33 cellular contexts compared by ENCODE assay signal in the genomic region with DNA sequence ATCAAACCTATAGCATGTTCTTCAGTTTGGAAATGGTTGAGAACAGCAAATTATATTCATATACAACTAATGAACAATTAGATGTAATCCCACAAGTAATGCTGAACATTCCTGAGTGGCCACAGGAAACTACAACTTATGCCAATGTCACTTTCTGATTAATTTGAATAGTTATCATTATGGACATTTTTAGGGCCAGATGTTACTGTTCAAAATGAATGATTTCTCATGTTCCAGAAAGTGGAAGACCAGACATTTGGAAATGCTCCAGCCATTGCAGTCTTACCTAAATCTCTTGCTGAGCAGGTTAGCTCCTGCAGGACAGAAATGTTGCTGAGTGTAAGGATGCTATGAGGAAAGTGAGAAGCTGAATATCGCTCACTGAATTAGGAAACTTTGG.
"Had no signal": no experiment of that assay in that cellular context is flagged by ENCODE, and none has a peak within 500 bp of the region (broad histone marks: within the 10 kb centered on the region; RNA-seq: fewer than 3 reads in every experiment).

No MANE protein-coding gene starts in this region.

- H3K27me3 ChIP-seq: body of pancreas, breast epithelium, SJCRH30 had no signal

- H3K4me1 ChIP-seq: body of pancreas, breast epithelium had no signal

- H3K36me3 ChIP-seq: breast epithelium, SJCRH30, WERI-Rb-1 had no signal

- H3K27ac Mint-ChIP-seq: activated CD4-positive, alpha-beta memory T cell treated with anti-CD3 and anti-CD28 coated beads, Interleukin-2, amount 10 ng/mL, durations not matched to agents 7 days and 5 days; activated CD8-positive, alpha-beta memory T cell treated with anti-CD3 and anti-CD28 coated beads, Interleukin-2, amount 10 ng/mL, durations not matched to agents 7 days and 5 days; activated naive CD4-positive, alpha-beta T cell treated with anti-CD3 and anti-CD28 coated beads, Interleukin-2, amount 50 U/mL, for 24 hours; activated naive CD8-positive, alpha-beta T cell treated with anti-CD3 and anti-CD28 coated beads, Interleukin-2, amount 10 ng/mL, durations not matched to agents 7 days and 5 days; activated T-helper 17 cell treated with anti-CD3 and anti-CD28 coated beads, Interleukin-2, amount 50 U/mL, for 72 hours had no signal

- DNase-seq: activated CD4-positive, alpha-beta memory T cell treated with anti-CD3 and anti-CD28 coated beads, Interleukin-2, amount 10 ng/mL, durations not matched to agents 7 days and 5 days; activated CD4-positive, alpha-beta T cell treated with anti-CD3 and anti-CD28 coated beads for 1 hour; activated CD4-positive, alpha-beta T cell treated with anti-CD3 and anti-CD28 coated beads for 48 hours; activated CD4-positive, CD25-positive, alpha-beta regulatory T cell; activated CD8-positive, alpha-beta memory T cell treated with anti-CD3 and anti-CD28 coated beads for 24 hours; activated CD8-positive, alpha-beta memory T cell treated with anti-CD3 and anti-CD28 coated beads, Interleukin-2, amount 10 ng/mL, durations not matched to agents 7 days and 5 days; activated CD8-positive, alpha-beta memory T cell treated with anti-CD3 and anti-CD28 coated beads, Interleukin-2, amount 50 U/mL, for 48 hours; activated effector memory CD4-positive, alpha-beta T cell treated with anti-CD3 and anti-CD28 coated beads, Interleukin-2, amount 50 U/mL, for 16 hours; activated naive CD4-positive, alpha-beta T cell; activated naive CD8-positive, alpha-beta T cell treated with anti-CD3 and anti-CD28 coated beads, Interleukin-2, amount 10 ng/mL, durations not matched to agents 7 days and 5 days; activated T-cell treated with anti-CD3 and anti-CD28 coated beads, Interleukin-2, amount 50 U/mL, for 48 hours; body of pancreas; MM.1S; MV-4-11; NCI-H1092; NCI-H146; NCI-H187; NCI-H2029 treated with DMSO at 0.1 percent for 48 hours; NCI-H2107; NCI-H226; NCI-H446 treated with DMSO at 0.1 percent for 48 hours; SHP77; SJCRH30; T-helper 1 cell; T-helper 2 cell; T-helper 9 cell; WERI-Rb-1 had no signal

- H3K4me3 ChIP-seq: body of pancreas, breast epithelium, SJCRH30, SK-N-MC had no signal

- H3K9me3 ChIP-seq: body of pancreas, breast epithelium, SJCRH30 had no signal

- H3K4me3 Mint-ChIP-seq: activated CD4-positive, alpha-beta memory T cell treated with anti-CD3 and anti-CD28 coated beads, Interleukin-2, amount 10 ng/mL, durations not matched to agents 7 days and 5 days; activated CD8-positive, alpha-beta memory T cell treated with anti-CD3 and anti-CD28 coated beads, Interleukin-2, amount 10 ng/mL, durations not matched to agents 7 days and 5 days; activated naive CD4-positive, alpha-beta T cell treated with anti-CD3 and anti-CD28 coated beads, Interleukin-2, amount 50 U/mL, for 24 hours; activated naive CD8-positive, alpha-beta T cell treated with anti-CD3 and anti-CD28 coated beads, Interleukin-2, amount 10 ng/mL, durations not matched to agents 7 days and 5 days; activated T-helper 17 cell treated with anti-CD3 and anti-CD28 coated beads, Interleukin-2, amount 50 U/mL, for 72 hours had no signal

- H3K9me3 Mint-ChIP-seq: activated naive CD4-positive, alpha-beta T cell treated with anti-CD3 and anti-CD28 coated beads, Interleukin-2, amount 50 U/mL, for 24 hours; activated naive CD8-positive, alpha-beta T cell treated with anti-CD3 and anti-CD28 coated beads, Interleukin-2, amount 10 ng/mL, durations not matched to agents 7 days and 5 days had no signal

- H3K4me1 Mint-ChIP-seq: activated CD4-positive, alpha-beta memory T cell treated with anti-CD3 and anti-CD28 coated beads, Interleukin-2, amount 10 ng/mL, durations not matched to agents 7 days and 5 days; activated CD8-positive, alpha-beta memory T cell treated with anti-CD3 and anti-CD28 coated beads, Interleukin-2, amount 10 ng/mL, durations not matched to agents 7 days and 5 days; activated naive CD4-positive, alpha-beta T cell treated with anti-CD3 and anti-CD28 coated beads, Interleukin-2, amount 50 U/mL, for 24 hours; activated naive CD8-positive, alpha-beta T cell treated with anti-CD3 and anti-CD28 coated beads, Interleukin-2, amount 10 ng/mL, durations not matched to agents 7 days and 5 days; activated T-helper 17 cell treated with anti-CD3 and anti-CD28 coated beads, Interleukin-2, amount 50 U/mL, for 72 hours had no signal

- ATAC-seq: activated CD8-positive, alpha-beta memory T cell treated with anti-CD3 and anti-CD28 coated beads, Interleukin-2, amount 10 ng/mL, durations not matched to agents 7 days and 5 days; activated T-helper 17 cell treated with anti-CD3 and anti-CD28 coated beads, Interleukin-2, amount 50 U/mL, for 72 hours; body of pancreas; Panc1 had no signal

- H3K36me3 Mint-ChIP-seq: activated CD8-positive, alpha-beta memory T cell treated with anti-CD3 and anti-CD28 coated beads, Interleukin-2, amount 10 ng/mL, durations not matched to agents 7 days and 5 days; activated naive CD4-positive, alpha-beta T cell treated with anti-CD3 and anti-CD28 coated beads, Interleukin-2, amount 50 U/mL, for 24 hours; activated naive CD8-positive, alpha-beta T cell treated with anti-CD3 and anti-CD28 coated beads, Interleukin-2, amount 10 ng/mL, durations not matched to agents 7 days and 5 days had no signal

- H3K9ac ChIP-seq: KMS-11 had no signal

- H3K27me3 Mint-ChIP-seq: activated CD4-positive, alpha-beta memory T cell treated with anti-CD3 and anti-CD28 coated beads, Interleukin-2, amount 10 ng/mL, durations not matched to agents 7 days and 5 days; activated CD8-positive, alpha-beta memory T cell treated with anti-CD3 and anti-CD28 coated beads, Interleukin-2, amount 10 ng/mL, durations not matched to agents 7 days and 5 days; activated naive CD4-positive, alpha-beta T cell treated with anti-CD3 and anti-CD28 coated beads, Interleukin-2, amount 50 U/mL, for 24 hours; activated naive CD8-positive, alpha-beta T cell treated with anti-CD3 and anti-CD28 coated beads, Interleukin-2, amount 10 ng/mL, durations not matched to agents 7 days and 5 days; activated T-helper 17 cell treated with anti-CD3 and anti-CD28 coated beads, Interleukin-2, amount 50 U/mL, for 72 hours had no signal

- H3K27ac ChIP-seq: body of pancreas, breast epithelium, KMS-11, SJCRH30, SK-N-MC, WERI-Rb-1 had no signal

- H3K4me2 ChIP-seq: KMS-11 had no signal
